Comparison of ENCODE assay signal across 7 cellular contexts in genomic region chr1:181021155-181021554, GRCh38. TPM values are rescaled to one million over a fixed set of nuclear protein-coding genes. Genes with fewer than 3 reads are reported as not detected.
A peak's percentile ranks its signal among the peaks of the same experiment; 100 is the strongest.
DNase-seq lines count a peak whose midpoint lies in the region; ATAC-seq, FAIRE-seq and TF ChIP-seq lines count a peak whose summit lies in the region.

No MANE protein-coding gene starts in this region.

- H2AFZ ChIP-seq in GM23338 (no peak overlapping the region), SU-DHL-6 (ENCODE audit: low read depth, low read length, severe bottlenecking) (no peak overlapping the region)

- TF ChIP-seq CTCF in GM23338 (conservative IDR thresholded peaks at IDR 0.05; ENCODE audit: low read depth in 2 of 2) (no peak), SU-DHL-6 (IDR thresholded peaks at IDR 0.05; ENCODE audit: insufficient read depth, low read length, poor library complexity, severe bottlenecking) (no peak), fibroblast of mammary gland (conservative IDR thresholded peaks at IDR 0.05; ENCODE audit: control insufficient read depth, insufficient read depth, low read depth, low read length) (no peak)

- H3K36me3 Mint-ChIP-seq in GM23338 (ENCODE audit: low read depth) = peaks cover 13% of the 10 kb centered on the region; the same call in 2 of the 3 replicates

- DNase-seq in GM23338 (ENCODE audit: low spot score) (no peak), fibroblast of mammary gland (ENCODE audit: low read depth) (no peak), frontal cortex (ENCODE audit: low spot score in 2 of 2) (no peak)

- H3K9ac ChIP-seq in SU-DHL-6 (ENCODE audit: low read length) (peak overlapping the region; percentile 73), skeletal muscle tissue (ENCODE audit: low read depth in 1 of 3, low read length in 3 of 3) (peak overlapping the region; percentile 30 to 94 (median 92))

- no peaks in the 10 kb centered on the region for H3K27me3 ChIP-seq in GM23338 (ENCODE audit: insufficient read depth)
- no peaks in the 10 kb centered on the region for H3K27me3 ChIP-seq in SU-DHL-6 (ENCODE audit: low read length)
- no peaks in the 10 kb centered on the region for H3K27me3 ChIP-seq in skeletal muscle tissue (ENCODE audit: control insufficient read depth in 3 of 3, insufficient read depth in 3 of 3, low read length in 3 of 3)

- H4K20me1 ChIP-seq in GM23338 (replicated peaks; ENCODE audit: insufficient read depth) = peaks cover 47% of the 10 kb centered on the region
- H4K20me1 ChIP-seq in SU-DHL-6 (ENCODE audit: low read depth, low read length) = no peaks in the 10 kb centered on the region

- H3K4me1 Mint-ChIP-seq in GM23338 = peaks cover 15% of the 10 kb centered on the region

- H3K27me3 Mint-ChIP-seq in GM23338 (ENCODE audit: insufficient read depth, low read depth, poor library complexity) = peaks cover 9% of the 10 kb centered on the region

- ATAC-seq in GM23338 (no peak), HG02588 (IDR thresholded peaks at IDR 0.05; ENCODE audit: unreplicated experiment) (no peak), HG03571 (IDR thresholded peaks at IDR 0.05; ENCODE audit: unreplicated experiment) (no peak)

- 0 out of 2 replicates have a peak, but pooled peaks cover 2% of the 10 kb centered on the region for H3K9me2 ChIP-seq in GM23338 (ENCODE audit: insufficient read depth)
- no peaks in the 10 kb centered on the region for H3K9me2 ChIP-seq in SU-DHL-6 (replicated peaks; ENCODE audit: insufficient read depth, low read length)

- H3K4me1 ChIP-seq in GM23338 (ENCODE audit: insufficient read depth) (peaks cover 19% of the 10 kb centered on the region), skeletal muscle tissue (ENCODE audit: control insufficient read depth in 3 of 3, insufficient read depth in 3 of 3, low read length in 3 of 3) (peaks cover 8 to 16% (median 9%) of the 10 kb centered on the region in 3 donors)

- peak overlapping the region; percentile 99 for H3K4me3 ChIP-seq in GM23338
- peak overlapping the region; percentile 69 for H3K4me3 ChIP-seq in SU-DHL-6 (ENCODE audit: insufficient read depth, low read length, poor library complexity, severe bottlenecking)
- peak overlapping the region; percentile 88 for H3K4me3 ChIP-seq in fibroblast of mammary gland (ENCODE audit: control insufficient read depth, low read depth, low read length)
- H3K4me3 ChIP-seq in skeletal muscle tissue (ENCODE audit: low read length in 3 of 3) = peak overlapping the region; percentile 84 to 97 (median 94)

- H3K79me2 ChIP-seq in GM23338 (replicated peaks; ENCODE audit: insufficient read depth) = peaks cover 61% of the 10 kb centered on the region
- peaks cover 58% of the 10 kb centered on the region for H3K79me2 ChIP-seq in SU-DHL-6 (ENCODE audit: insufficient read depth, low read length)

- no peak overlapping the region for H3K27ac Mint-ChIP-seq in GM23338

- H3K4me2 ChIP-seq in GM23338 = peak overlapping the region; percentile 88
- peak overlapping the region; percentile 66 for H3K4me2 ChIP-seq in SU-DHL-6 (ENCODE audit: low read depth, low read length, poor library complexity, severe bottlenecking)

- H3K9me3 Mint-ChIP-seq in GM23338 = no peaks in the 10 kb centered on the region

- no peaks in the 10 kb centered on the region for H3K36me3 ChIP-seq in GM23338 (ENCODE audit: insufficient read depth)
- no peaks in the 10 kb centered on the region for H3K36me3 ChIP-seq in SU-DHL-6 (ENCODE audit: low read length)
- H3K36me3 ChIP-seq in skeletal muscle tissue (ENCODE audit: control insufficient read depth in 3 of 3, insufficient read depth in 3 of 3, low read length in 3 of 3) = no peaks in the 10 kb centered on the region

- no peak overlapping the region for H3K27ac ChIP-seq in GM23338 (ENCODE audit: low read depth)
- no peak overlapping the region for H3K27ac ChIP-seq in SU-DHL-6 (ENCODE audit: low read depth, low read length)
- no peak overlapping the region for H3K27ac ChIP-seq in skeletal muscle tissue (ENCODE audit: low read depth, low read length)

- peak overlapping the region; percentile 99 for H3K4me3 Mint-ChIP-seq in GM23338

- H3F3A ChIP-seq in GM23338 (replicated peaks; ENCODE audit: low read depth) = no peaks in the 10 kb centered on the region
- H3F3A ChIP-seq in SU-DHL-6 (ENCODE audit: insufficient read depth) = peaks cover 5% of the 10 kb centered on the region; the same call in 1 of the 2 replicates

- no peaks in the 10 kb centered on the region for H3K9me3 ChIP-seq in SU-DHL-6 (ENCODE audit: insufficient read depth, low read length)
- no peaks in the 10 kb centered on the region for H3K9me3 ChIP-seq in skeletal muscle tissue (ENCODE audit: control insufficient read depth in 3 of 3, low read length in 3 of 3)

- no peak for FAIRE-seq in frontal cortex (lab: Jason Lieb, UNC)

TF ChIP-seq in GM23338, 12 proteins besides CTCF, POLR2A, EP300 and RAD21:
- TF ChIP-seq REST (IDR thresholded peaks at IDR 0.05; ENCODE audit: unreplicated experiment) = no peak
- TF ChIP-seq CREB1 (CRISPR knock-in tag; IDR thresholded peaks at IDR 0.05; ENCODE audit: low read depth) = no peak
TF ChIP-seq in GM23338: peak in this region for 0.

RNA-seq across cellular contexts. Expression of gene STX6, which starts 1.5 kb away (rescaled TPM):
- total RNA-seq in GM23338 (2014; rRNA removed; shearing (Covaris generic)) = 42.1 and 44.5 TPM in 2 replicates
- 16.8 and 17.0 TPM in 2 replicates for polyA plus RNA-seq in GM23338 (2016; fragmentation: Nextera tagmentation; extraction: Ambion mirVana)
- total RNA-seq in skeletal muscle tissue (27.1 TPM), frontal cortex (81.9 TPM)

RNA-seq across cellular contexts. Expression of gene MR1, which starts 12.6 kb away (rescaled TPM):
- total RNA-seq in GM23338 (2014; rRNA removed; shearing (Covaris generic)) = not detected in 2 replicates
- 0.18 TPM in 1 of 2 replicates, not detected in the other for polyA plus RNA-seq in GM23338 (2016; fragmentation: Nextera tagmentation; extraction: Ambion mirVana)
- total RNA-seq in skeletal muscle tissue = 2.6 TPM
- 0.41 TPM for total RNA-seq in frontal cortex
